ENCODE assay signal across 8 cellular contexts in the genomic region with DNA sequence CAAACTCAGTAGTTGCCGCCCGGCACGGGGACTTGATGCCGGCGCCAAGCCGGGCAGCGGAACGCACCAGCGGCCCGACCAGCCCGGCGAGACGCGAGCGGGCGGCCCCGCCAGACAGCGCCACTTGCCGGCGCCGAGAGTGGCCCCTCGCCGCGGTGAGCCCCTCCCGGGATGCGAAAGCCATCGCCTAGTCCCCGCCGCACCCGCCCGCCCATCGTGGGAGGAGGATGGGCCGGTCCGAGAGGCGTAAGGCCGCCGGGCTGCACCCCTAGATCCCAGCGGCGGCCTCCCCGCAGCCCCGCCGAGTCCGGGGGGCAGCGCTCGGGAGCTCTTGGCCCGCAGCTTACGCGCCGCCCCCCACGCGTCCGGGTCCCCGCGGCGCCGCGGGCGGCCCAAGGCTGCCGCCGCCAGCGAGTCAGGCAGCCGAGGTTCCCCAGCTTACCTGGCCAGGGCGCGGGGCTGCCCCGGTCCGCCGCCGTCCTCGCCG. TPM values are rescaled to one million over a fixed set of nuclear protein-coding genes. Genes with fewer than 3 reads are reported as not detected.
DNase-seq lines count a peak whose midpoint lies in the region; ATAC-seq, FAIRE-seq and TF ChIP-seq lines count a peak whose summit lies in the region.

No MANE protein-coding gene starts in this region.

- H3K27me3 ChIP-seq in HUES48 (ENCODE audit: control insufficient read depth, insufficient read depth, low read length) (peaks cover 43% of the 10 kb centered on the region), subcutaneous abdominal adipose tissue (ENCODE audit: control insufficient read depth in 5 of 5, insufficient read depth in 4 of 5, low read length in 5 of 5) (no peaks in the 10 kb centered on the region)
- no peaks in the 10 kb centered on the region for H3K27me3 ChIP-seq in naive thymus-derived CD4-positive, alpha-beta T cell (ENCODE audit: control insufficient read depth in 2 of 2, insufficient read depth in 2 of 2, low read length in 2 of 2)

- FAIRE-seq in GM19239 (lab: Jason Lieb, UNC), result no peak

- CTCF ChIA-PET in naive thymus-derived CD4-positive, alpha-beta T cell (lab: Charles Lee), result no interaction called here

- peak overlapping the region in 8 of 10 donors; percentile 77 to 94 (median 88) for H3K4me3 Mint-ChIP-seq in naive thymus-derived CD4-positive, alpha-beta T cell

- DNase-seq in Ammon's horn (ENCODE audit: low spot score) (peak; percentile 35), GM19239 (ENCODE audit: insufficient read length, low spot score) (peak; percentile 33), epithelial cell of esophagus (ENCODE audit: low read depth) (peak; percentile 44), SW 1271 (lab: John Stamatoyannopoulos, UW) (no peak)
- peak; percentile 82 for DNase-seq in activated CD8-positive, alpha-beta memory T cell treated with anti-CD3 and anti-CD28 coated beads for 24 hours
- DNase-seq in naive thymus-derived CD4-positive, alpha-beta T cell, result peak in 8 of 9 donors; percentile 6 to 68 (median 42)

- peaks cover 3 to 39% (median 21%) of the 10 kb centered on the region in 7 donors for H3K4me1 Mint-ChIP-seq in naive thymus-derived CD4-positive, alpha-beta T cell

- H3K9me3 ChIP-seq in HUES48 (ENCODE audit: control insufficient read depth, insufficient read depth, low read length) (peaks cover 5% of the 10 kb centered on the region), subcutaneous abdominal adipose tissue (ENCODE audit: control insufficient read depth in 5 of 5, low read length in 5 of 5) (no peaks in the 10 kb centered on the region)
- no peaks in the 10 kb centered on the region for H3K9me3 ChIP-seq in naive thymus-derived CD4-positive, alpha-beta T cell (ENCODE audit: control insufficient read depth in 2 of 3, low read length in 3 of 3)

- H3K4me3 ChIP-seq in HUES48 (ENCODE audit: low read depth, low read length) (peak overlapping the region; percentile 63), epithelial cell of esophagus (ENCODE audit: low read length) (peak overlapping the region; percentile 50), subcutaneous abdominal adipose tissue (ENCODE audit: low read depth in 1 of 5, low read length in 5 of 5) (peak overlapping the region in 4 of 5 donors; percentile 64 to 69 (median 68))
- H3K4me3 ChIP-seq in naive thymus-derived CD4-positive, alpha-beta T cell (ENCODE audit: low read length), result peak overlapping the region; percentile 51

- H3K9ac ChIP-seq in HUES48 (ENCODE audit: low read depth, low read length) (no peak overlapping the region), subcutaneous abdominal adipose tissue (ENCODE audit: low read length in 5 of 5) (peak overlapping the region in 3 of 5 donors; percentile 48 to 71 (median 53))

- H3K36me3 ChIP-seq in HUES48 (ENCODE audit: control insufficient read depth, insufficient read depth, low read length) (no peaks in the 10 kb centered on the region), subcutaneous abdominal adipose tissue (ENCODE audit: control insufficient read depth in 5 of 5, insufficient read depth in 5 of 5, low read length in 5 of 5) (peaks cover 0 to 7% (median 0%) of the 10 kb centered on the region in 5 donors)
- peaks cover 0 to 5% (median 0%) of the 10 kb centered on the region in 3 experiments for H3K36me3 ChIP-seq in naive thymus-derived CD4-positive, alpha-beta T cell (ENCODE audit: control insufficient read depth in 2 of 3, insufficient read depth in 3 of 3, low read length in 3 of 3)

- ATAC-seq in naive thymus-derived CD4-positive, alpha-beta T cell, result peak; percentile 70

- H3K27ac Mint-ChIP-seq in naive thymus-derived CD4-positive, alpha-beta T cell, result peak overlapping the region in 2 of 9 donors; percentile 66 to 77

- H3K4me1 ChIP-seq in HUES48 (ENCODE audit: control insufficient read depth, insufficient read depth, low read length), result no peaks in the 10 kb centered on the region
- peaks cover 6 to 12% of the 10 kb centered on the region in 2 donors for H3K4me1 ChIP-seq in naive thymus-derived CD4-positive, alpha-beta T cell (ENCODE audit: control insufficient read depth in 2 of 2, insufficient read depth in 2 of 2, low read length in 2 of 2)
- peaks cover 0 to 19% (median 13%) of the 10 kb centered on the region in 5 donors for H3K4me1 ChIP-seq in subcutaneous abdominal adipose tissue (ENCODE audit: control insufficient read depth in 5 of 5, insufficient read depth in 5 of 5, low read length in 5 of 5)

- no peak for TF ChIP-seq CTCF in epithelial cell of esophagus (IDR thresholded peaks at IDR 0.05; ENCODE audit: insufficient read depth, low read depth, low read length, missing control alignments)

- no peaks in the 10 kb centered on the region for H3K9me3 Mint-ChIP-seq in naive thymus-derived CD4-positive, alpha-beta T cell

- H3K27ac ChIP-seq in HUES48 (ENCODE audit: low read depth, low read length), result no peak overlapping the region
- peak overlapping the region; percentile 60 for H3K27ac ChIP-seq in naive thymus-derived CD4-positive, alpha-beta T cell (ENCODE audit: low read depth, low read length)
- H3K27ac ChIP-seq in subcutaneous abdominal adipose tissue (ENCODE audit: low read depth, low read length), result no peak overlapping the region

- intact Hi-C loops in naive thymus-derived CD4-positive, alpha-beta T cell (cut with micrococcal nuclease), result loop anchor here (1.0 to 10.0 kb wide), 6 partner anchors 70 to 552 kb away; a partner anchor contains a TSS

- POLR2A ChIA-PET in naive thymus-derived CD4-positive, alpha-beta T cell (lab: Charles Lee), result no interaction called here

- H3K36me3 Mint-ChIP-seq in naive thymus-derived CD4-positive, alpha-beta T cell, result peaks cover 3 to 20% (median 5%) of the 10 kb centered on the region in 5 donors

- peaks cover 0 to 15% (median 0%) of the 10 kb centered on the region in 5 donors for H3K27me3 Mint-ChIP-seq in naive thymus-derived CD4-positive, alpha-beta T cell

RNA-seq across cellular contexts. Expression of a gene that starts 0.6 kb away (rescaled TPM):
- total RNA-seq in naive thymus-derived CD4-positive, alpha-beta T cell, result 100 to 1,000 TPM; 147 to 361 (median 158) TPM
- 1 to 10 TPM; 3.0 to 4.3 TPM for polyA plus RNA-seq in naive thymus-derived CD4-positive, alpha-beta T cell

Comparison
In these comparisons a context has a peak if more than half of its experiments do, and no peak if none do; other contexts are left out.
1. DNase-seq: peak in Ammon's horn (single experiment), GM19239 (single experiment), activated CD8-positive, alpha-beta memory T cell treated with anti-CD3 and anti-CD28 coated beads for 24 hours (single experiment), epithelial cell of esophagus (single experiment) and naive thymus-derived CD4-positive, alpha-beta T cell (8 of 9); none in SW 1271 (0 of 2).
2. Peak in every context shown above with its lines, with median percentiles within 50 percentile points of each other: H3K4me3 ChIP-seq.